1 cellular context compared by ENCODE assay signal in the genomic region with DNA sequence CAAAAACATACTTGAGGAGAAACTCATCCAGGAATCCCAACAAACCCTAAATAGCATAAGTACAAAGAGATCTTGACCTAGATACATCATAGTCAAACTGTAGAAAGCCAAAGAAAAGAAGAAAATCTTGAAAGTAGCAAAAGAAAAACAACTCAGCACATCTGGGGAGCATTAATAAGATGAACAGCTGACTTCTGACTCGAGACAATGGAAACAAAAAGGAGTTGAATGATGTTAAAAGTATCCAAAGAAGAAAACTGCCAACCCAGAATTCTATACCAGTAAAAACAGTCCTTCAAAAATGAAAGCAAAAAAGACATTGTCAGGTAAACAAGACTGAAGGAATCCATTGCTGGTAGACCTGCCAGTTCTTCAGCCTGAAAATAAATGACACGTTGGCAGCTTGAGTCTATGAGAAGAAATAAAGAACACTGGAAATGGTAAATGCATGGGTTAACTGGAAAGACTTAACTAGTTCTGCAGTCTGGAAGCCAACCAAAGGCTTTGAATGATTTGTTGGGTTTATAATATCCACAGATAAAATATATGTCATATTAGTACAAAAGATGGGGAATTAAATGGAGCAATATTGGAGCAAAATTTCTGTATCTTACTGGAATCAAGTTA.
TF ChIP-seq lines count a peak whose summit lies in the region.

No MANE protein-coding gene starts in this region.

TF ChIP-seq in HepG2, 621 proteins besides CTCF, POLR2A, EP300 and RAD21 (continued from another document):
- TF ChIP-seq ZMAT3 (CRISPR knock-in tag; conservative IDR thresholded peaks at IDR 0.05) = no peak
- TF ChIP-seq, protein P1, sequence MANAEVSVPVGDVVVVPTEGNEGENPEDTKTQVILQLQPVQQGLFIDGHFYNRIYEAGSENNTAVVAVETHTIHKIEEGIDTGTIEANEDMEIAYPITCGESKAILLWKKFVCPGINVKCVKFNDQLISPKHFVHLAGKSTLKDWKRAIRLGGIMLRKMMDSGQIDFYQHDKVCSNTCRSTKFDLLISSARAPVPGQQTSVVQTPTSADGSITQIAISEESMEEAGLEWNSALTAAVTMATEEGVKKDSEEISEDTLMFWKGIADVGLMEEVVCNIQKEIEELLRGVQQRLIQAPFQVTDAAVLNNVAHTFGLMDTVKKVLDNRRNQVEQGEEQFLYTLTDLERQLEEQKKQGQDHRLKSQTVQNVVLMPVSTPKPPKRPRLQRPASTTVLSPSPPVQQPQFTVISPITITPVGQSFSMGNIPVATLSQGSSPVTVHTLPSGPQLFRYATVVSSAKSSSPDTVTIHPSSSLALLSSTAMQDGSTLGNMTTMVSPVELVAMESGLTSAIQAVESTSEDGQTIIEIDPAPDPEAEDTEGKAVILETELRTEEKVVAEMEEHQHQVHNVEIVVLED (CRISPR knock-in tag; IDR thresholded peaks at IDR 0.05; ENCODE audit: borderline replicate concordance) = no peak
- no peak for TF ChIP-seq ZNF816 (CRISPR knock-in tag; IDR thresholded peaks at IDR 0.05; ENCODE audit: borderline replicate concordance)
- no peak for TF ChIP-seq SALL2 (CRISPR knock-in tag; IDR thresholded peaks at IDR 0.05)
- peak; percentile 100 for TF ChIP-seq ZNF317 (CRISPR knock-in tag; IDR thresholded peaks at IDR 0.05)
- peak; percentile 73; the same call in 1 of the 2 replicates for TF ChIP-seq ZNF136 (CRISPR knock-in tag; IDR thresholded peaks at IDR 0.05; ENCODE audit: low read depth)
- TF ChIP-seq, protein P2, sequence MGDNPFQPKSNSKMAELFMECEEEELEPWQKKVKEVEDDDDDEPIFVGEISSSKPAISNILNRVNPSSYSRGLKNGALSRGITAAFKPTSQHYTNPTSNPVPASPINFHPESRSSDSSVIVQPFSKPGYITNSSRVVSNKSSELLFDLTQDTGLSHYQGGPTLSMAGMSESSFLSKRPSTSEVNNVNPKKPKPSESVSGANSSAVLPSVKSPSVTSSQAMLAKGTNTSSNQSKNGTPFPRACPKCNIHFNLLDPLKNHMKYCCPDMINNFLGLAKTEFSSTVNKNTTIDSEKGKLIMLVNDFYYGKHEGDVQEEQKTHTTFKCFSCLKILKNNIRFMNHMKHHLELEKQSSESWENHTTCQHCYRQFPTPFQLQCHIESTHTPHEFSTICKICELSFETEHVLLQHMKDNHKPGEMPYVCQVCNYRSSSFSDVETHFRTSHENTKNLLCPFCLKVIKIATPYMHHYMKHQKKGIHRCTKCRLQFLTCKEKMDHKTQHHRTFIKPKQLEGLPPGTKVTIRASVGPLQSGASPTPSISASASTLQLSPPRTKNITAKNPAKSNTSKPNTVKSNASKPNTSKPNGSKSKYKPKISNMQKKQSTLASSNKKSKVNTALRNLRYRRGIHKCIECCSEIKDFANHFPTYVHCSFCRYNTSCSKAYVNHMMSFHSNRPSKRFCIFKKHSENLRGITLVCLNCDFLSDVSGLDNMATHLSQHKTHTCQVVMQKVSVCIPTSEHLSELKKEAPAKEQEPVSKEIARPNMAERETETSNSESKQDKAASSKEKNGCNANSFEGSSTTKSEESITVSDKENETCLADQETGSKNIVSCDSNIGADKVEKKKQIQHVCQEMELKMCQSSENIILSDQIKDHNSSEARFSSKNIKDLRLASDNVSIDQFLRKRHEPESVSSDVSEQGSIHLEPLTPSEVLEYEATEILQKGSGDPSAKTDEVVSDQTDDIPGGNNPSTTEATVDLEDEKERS (CRISPR knock-in tag; IDR thresholded peaks at IDR 0.05) = 0 out of 2 replicates have a peak, but pooled peaks have one; percentile 47
- TF ChIP-seq, protein P3, sequence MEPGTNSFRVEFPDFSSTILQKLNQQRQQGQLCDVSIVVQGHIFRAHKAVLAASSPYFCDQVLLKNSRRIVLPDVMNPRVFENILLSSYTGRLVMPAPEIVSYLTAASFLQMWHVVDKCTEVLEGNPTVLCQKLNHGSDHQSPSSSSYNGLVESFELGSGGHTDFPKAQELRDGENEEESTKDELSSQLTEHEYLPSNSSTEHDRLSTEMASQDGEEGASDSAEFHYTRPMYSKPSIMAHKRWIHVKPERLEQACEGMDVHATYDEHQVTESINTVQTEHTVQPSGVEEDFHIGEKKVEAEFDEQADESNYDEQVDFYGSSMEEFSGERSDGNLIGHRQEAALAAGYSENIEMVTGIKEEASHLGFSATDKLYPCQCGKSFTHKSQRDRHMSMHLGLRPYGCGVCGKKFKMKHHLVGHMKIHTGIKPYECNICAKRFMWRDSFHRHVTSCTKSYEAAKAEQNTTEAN (CRISPR knock-in tag; conservative IDR thresholded peaks at IDR 0.05) = no peak
